1 cellular context compared by ENCODE assay signal in genomic region chr9:95907794-95908193, GRCh38.
TF ChIP-seq lines count a peak whose summit lies in the region.

No MANE protein-coding gene starts in this region.

TF ChIP-seq in GM12891, 5 proteins besides CTCF, POLR2A, EP300 and RAD21:
- no peak for TF ChIP-seq POU2F2 (IDR thresholded peaks at IDR 0.05; ENCODE audit: low read depth, low read length)
- no peak for TF ChIP-seq PAX5 (IDR thresholded peaks at IDR 0.05; ENCODE audit: insufficient read depth, low read length, severe bottlenecking)
- no peak for TF ChIP-seq TAF1 (IDR thresholded peaks at IDR 0.05; ENCODE audit: low read depth, low read length)
- TF ChIP-seq POLR2AphosphoS5 (IDR thresholded peaks at IDR 0.05; ENCODE audit: low read depth, low read length) = no peak
- no peak for TF ChIP-seq SPI1 (IDR thresholded peaks at IDR 0.05; ENCODE audit: low read depth, low read length)
